18 cellular contexts compared by ENCODE assay signal in genomic region chr17:57279432-57279831, GRCh38.
"Had no signal": no experiment of that assay in that cellular context is flagged by ENCODE, and none has a peak within 500 bp of the region (broad histone marks: within the 10 kb centered on the region; RNA-seq: fewer than 3 reads in every experiment).

No MANE protein-coding gene starts in this region.

- H3K27me3 Mint-ChIP-seq: activated CD4-positive, alpha-beta T cell treated with anti-CD3 and anti-CD28 coated beads, Interleukin-2, amount 10 ng/mL, durations not matched to agents 7 days and 5 days; activated naive CD4-positive, alpha-beta T cell treated with anti-CD3 and anti-CD28 coated beads, Interleukin-2, amount 50 U/mL, for 24 hours; stimulated activated naive CD8-positive, alpha-beta T cell treated with anti-CD3 and anti-CD28 coated beads, Interleukin-15, amount 100 ng/mL, for 72 hours had no signal

- H3K27me3 ChIP-seq: right atrium auricular region, suprapubic skin, transverse colon, vagina had no signal

- H3K27ac ChIP-seq: prostate gland, right atrium auricular region, skin epidermis, suprapubic skin, transverse colon, vagina had no signal

- H3K9me3 Mint-ChIP-seq: activated CD4-positive, alpha-beta T cell treated with anti-CD3 and anti-CD28 coated beads, Interleukin-2, amount 10 ng/mL, durations not matched to agents 7 days and 5 days; activated naive CD4-positive, alpha-beta T cell treated with anti-CD3 and anti-CD28 coated beads, Interleukin-2, amount 50 U/mL, for 24 hours; neural crest cell; stimulated activated naive CD8-positive, alpha-beta T cell treated with anti-CD3 and anti-CD28 coated beads, Interleukin-15, amount 100 ng/mL, for 72 hours had no signal

- ATAC-seq: stimulated activated naive CD8-positive, alpha-beta T cell treated with anti-CD3 and anti-CD28 coated beads, Interleukin-15, amount 100 ng/mL, for 72 hours had no signal

- DNase-seq: activated CD4-positive, alpha-beta T cell treated with anti-CD3 and anti-CD28 coated beads, Interleukin-2, amount 10 ng/mL, durations not matched to agents 7 days and 5 days; activated CD8-positive, alpha-beta memory T cell treated with anti-CD3 and anti-CD28 coated beads for 24 hours; activated CD8-positive, alpha-beta memory T cell treated with anti-CD3 and anti-CD28 coated beads, Interleukin-2, amount 50 U/mL, for 48 hours; activated gamma-delta T cell; activated T-cell treated with anti-CD3 and anti-CD28 coated beads, Interleukin-2, amount 50 U/mL, for 48 hours; foreskin melanocyte; glutamatergic neuron; hippocampal formation; stimulated activated naive CD8-positive, alpha-beta T cell treated with anti-CD3 and anti-CD28 coated beads, Interleukin-15, amount 100 ng/mL, for 72 hours; T-helper 1 cell; transverse colon had no signal

- H3K9me3 ChIP-seq: prostate gland, right atrium auricular region, suprapubic skin, transverse colon, vagina had no signal

- H3K4me3 Mint-ChIP-seq: activated CD4-positive, alpha-beta T cell treated with anti-CD3 and anti-CD28 coated beads, Interleukin-2, amount 10 ng/mL, durations not matched to agents 7 days and 5 days; activated naive CD4-positive, alpha-beta T cell treated with anti-CD3 and anti-CD28 coated beads, Interleukin-2, amount 50 U/mL, for 24 hours; neural crest cell; stimulated activated naive CD8-positive, alpha-beta T cell treated with anti-CD3 and anti-CD28 coated beads, Interleukin-15, amount 100 ng/mL, for 72 hours had no signal

- H3K27ac Mint-ChIP-seq: activated naive CD4-positive, alpha-beta T cell treated with anti-CD3 and anti-CD28 coated beads, Interleukin-2, amount 50 U/mL, for 24 hours; stimulated activated naive CD8-positive, alpha-beta T cell treated with anti-CD3 and anti-CD28 coated beads, Interleukin-15, amount 100 ng/mL, for 72 hours had no signal
